15 cellular contexts compared by ENCODE assay signal in genomic region chr5:95723632-95724369, GRCh38. TPM values are rescaled to one million over a fixed set of nuclear protein-coding genes. Genes with fewer than 3 reads are reported as not detected.
DNase-seq lines count a peak whose midpoint lies in the region; ATAC-seq and TF ChIP-seq lines count a peak whose summit lies in the region.
"Had no signal": no experiment of that assay in that cellular context is flagged by ENCODE, and none has a peak within 500 bp of the region (broad histone marks: within the 10 kb centered on the region; RNA-seq: fewer than 3 reads in every experiment).

No MANE protein-coding gene starts in this region.

- no peaks in the 10 kb centered on the region for H3K9me3 ChIP-seq in endodermal cell (ENCODE audit: control insufficient read depth, low read length)
- H3K9me3 ChIP-seq in PC-3 (ENCODE audit: low read length), result no peaks in the 10 kb centered on the region
- no peaks in the 10 kb centered on the region for H3K9me3 ChIP-seq in WERI-Rb-1 (ENCODE audit: severe bottlenecking)
- H3K9me3 ChIP-seq: SJCRH30 had no signal

- H3K79me2 ChIP-seq in PC-3 (ENCODE audit: low read length), result no peaks in the 10 kb centered on the region

- intact Hi-C loops in PC-3 (cut with micrococcal nuclease), result no loop called here

- DNase-seq in GF-D8 (lab: John Stamatoyannopoulos, UW) (peak; percentile 40), M059J (ENCODE audit: low read depth) (peak; percentile 56), endodermal cell (peak; percentile 77), PC-3 (no peak), WERI-Rb-1 (no peak)
- DNase-seq: activated CD4-positive, alpha-beta memory T cell treated with anti-CD3 and anti-CD28 coated beads, Interleukin-2, amount 10 ng/mL, durations not matched to agents 7 days and 5 days; activated naive CD4-positive, alpha-beta T cell treated with Interleukin-2 at 50 U/mL for 16 hours; CD4-positive, CD25-positive, alpha-beta regulatory T cell; MM.1S; stimulated activated CD8-positive, alpha-beta memory T cell treated with anti-CD3 and anti-CD28 coated beads, Interleukin-4, amount 100 ng/mL, for 48 hours had no signal

- H2AFZ ChIP-seq in PC-3 (ENCODE audit: low read length), result no peak overlapping the region

- no peaks in the 10 kb centered on the region for H3K9me2 ChIP-seq in PC-3 (replicated peaks; ENCODE audit: low read length)

- H3K27me3 ChIP-seq in endodermal cell (ENCODE audit: control insufficient read depth, insufficient read depth, low read length, poor library complexity, severe bottlenecking), result no peaks in the 10 kb centered on the region
- H3K27me3 ChIP-seq in PC-3 (ENCODE audit: low read length), result no peaks in the 10 kb centered on the region
- H3K27me3 ChIP-seq in WERI-Rb-1 (ENCODE audit: insufficient read depth, low read depth, severe bottlenecking), result no peaks in the 10 kb centered on the region
- H3K27me3 ChIP-seq: SJCRH30 had no signal

- H3K4me1 ChIP-seq in endodermal cell (ENCODE audit: control insufficient read depth, insufficient read depth, low read length) (peaks cover 4% of the 10 kb centered on the region), PC-3 (ENCODE audit: insufficient read depth, low read length) (peaks cover 13% of the 10 kb centered on the region)

- TF ChIP-seq CTCF in endodermal cell (conservative IDR thresholded peaks at IDR 0.05) (no peak), nephron (IDR thresholded peaks at IDR 0.05; ENCODE audit: unreplicated experiment in 3 of 3) (no peak), PC-3 (conservative IDR thresholded peaks at IDR 0.05; ENCODE audit: low read depth, low read length) (no peak), WERI-Rb-1 (IDR thresholded peaks at IDR 0.05; ENCODE audit: low read depth, low read length) (no peak)

- H3K4me2 ChIP-seq in PC-3 (ENCODE audit: low read length), result no peak overlapping the region

- H3K36me3 Mint-ChIP-seq in endodermal cell (ENCODE audit: low read depth) (no peaks in the 10 kb centered on the region), nephron (ENCODE audit: low read depth) (no peaks in the 10 kb centered on the region)
- H3K36me3 Mint-ChIP-seq: CD4-positive, CD25-positive, alpha-beta regulatory T cell had no signal

- BruUV-seq in PC-3 (replicated peaks; lab: Mats Ljungman, UMichigan), result no TSS peak

- H3K4me3 ChIP-seq in endodermal cell (ENCODE audit: low read length), result no peak overlapping the region
- no peak overlapping the region for H3K4me3 ChIP-seq in PC-3 (ENCODE audit: low read length)
- no peak overlapping the region for H3K4me3 ChIP-seq in WERI-Rb-1 (ENCODE audit: low read depth, low read length)
- H3K4me3 ChIP-seq: SJCRH30 had no signal

- peaks cover 50% of the 10 kb centered on the region for H3K4me1 Mint-ChIP-seq in endodermal cell
- peaks cover 68% of the 10 kb centered on the region for H3K4me1 Mint-ChIP-seq in nephron
- H3K4me1 Mint-ChIP-seq: CD4-positive, CD25-positive, alpha-beta regulatory T cell had no signal

- H3K36me3 ChIP-seq in endodermal cell (ENCODE audit: control insufficient read depth, insufficient read depth, low read length) (peaks cover 70% of the 10 kb centered on the region), PC-3 (ENCODE audit: low read depth, low read length) (no peaks in the 10 kb centered on the region), WERI-Rb-1 (no peaks in the 10 kb centered on the region)
- H3K36me3 ChIP-seq: SJCRH30 had no signal

- ATAC-seq in PC-3 (no peak), HG03196 (IDR thresholded peaks at IDR 0.05; ENCODE audit: unreplicated experiment) (no peak), HG02870 (IDR thresholded peaks at IDR 0.05; ENCODE audit: unreplicated experiment) (no peak)

- H3K27ac Mint-ChIP-seq in endodermal cell, result peak overlapping the region; percentile 48
- H3K27ac Mint-ChIP-seq in nephron, result peak overlapping the region in 2 of 3 experiments; percentile 57 to 68
- H3K27ac Mint-ChIP-seq: activated CD4-positive, alpha-beta memory T cell treated with anti-CD3 and anti-CD28 coated beads, Interleukin-2, amount 10 ng/mL, durations not matched to agents 7 days and 5 days; CD4-positive, CD25-positive, alpha-beta regulatory T cell had no signal

- H3F3A ChIP-seq in PC-3 (ENCODE audit: low read length, unreplicated experiment), result no peaks in the 10 kb centered on the region

- H4K20me1 ChIP-seq in PC-3 (ENCODE audit: low read length), result no peaks in the 10 kb centered on the region

- POLR2A ChIA-PET in PC-3 (lab: Charles Lee; ENCODE audit: unreplicated experiment), result no interaction called here

- no peaks in the 10 kb centered on the region for H3K27me3 Mint-ChIP-seq in endodermal cell (ENCODE audit: insufficient read depth)
- H3K27me3 Mint-ChIP-seq in nephron (ENCODE audit: low read depth), result no peaks in the 10 kb centered on the region

- CTCF ChIA-PET in PC-3 (lab: Charles Lee), result no interaction called here

- H3K4me3 Mint-ChIP-seq in endodermal cell (no peak overlapping the region), nephron (no peak overlapping the region)
- H3K4me3 Mint-ChIP-seq: activated CD4-positive, alpha-beta memory T cell treated with anti-CD3 and anti-CD28 coated beads, Interleukin-2, amount 10 ng/mL, durations not matched to agents 7 days and 5 days; CD4-positive, CD25-positive, alpha-beta regulatory T cell had no signal

- no peaks in the 10 kb centered on the region for H3K9me3 Mint-ChIP-seq in endodermal cell
- no peaks in the 10 kb centered on the region for H3K9me3 Mint-ChIP-seq in nephron
- H3K9me3 Mint-ChIP-seq: activated CD4-positive, alpha-beta memory T cell treated with anti-CD3 and anti-CD28 coated beads, Interleukin-2, amount 10 ng/mL, durations not matched to agents 7 days and 5 days; CD4-positive, CD25-positive, alpha-beta regulatory T cell had no signal

- H3K27ac ChIP-seq in endodermal cell (ENCODE audit: low read depth, low read length) (no peak overlapping the region), PC-3 (ENCODE audit: low read length) (no peak overlapping the region), WERI-Rb-1 (no peak overlapping the region)
- H3K27ac ChIP-seq: SJCRH30 had no signal

- H3K9ac ChIP-seq in endodermal cell (ENCODE audit: extremely low read depth, low read length, poor library complexity, severe bottlenecking), result no peak overlapping the region
- no peak overlapping the region for H3K9ac ChIP-seq in PC-3 (ENCODE audit: low read length)

- 50 to 59% methylated on average over 1 to 3 of the region's 5 CpGs for WGBS in endodermal cell (ENCODE audit: insufficient coverage in 1 of 2, insufficient read length in 1 of 2), 2 experiments

RNA-seq across cellular contexts. Expression of gene RHOBTB3, which starts 7.3 kb away (rescaled TPM):
- total RNA-seq in M059J (2014; rRNA removed; shearing (Covaris generic)), result 192 and 286 TPM in 2 replicates
- total RNA-seq in endodermal cell (100 to 1,000 TPM; 432 to 444 TPM), PC-3 (2014; rRNA removed) (14.2 and 16.3 TPM in 2 replicates)
- polyA plus RNA-seq in endodermal cell (2013, experiment 1 of 2), result 116 TPM
- polyA plus RNA-seq in endodermal cell (2013, experiment 2 of 2), result 147 TPM

RNA-seq across cellular contexts. Expression of gene SPATA9, which starts 41.0 kb away (rescaled TPM):
- total RNA-seq in M059J (2014; rRNA removed; shearing (Covaris generic)), result 0.54 and 1.3 TPM in 2 replicates
- total RNA-seq in endodermal cell, result 1 to 10 TPM in 1 of 2 donors, under 1 TPM in 1; 0.70 to 2.0 TPM
- 0.36 TPM for polyA plus RNA-seq in endodermal cell (2013, experiment 1 of 2)
- polyA plus RNA-seq in endodermal cell (2013, experiment 2 of 2), result 0.33 TPM
- not detected in 2 replicates for total RNA-seq in PC-3 (2014; rRNA removed)
- total RNA-seq: activated CD4-positive, alpha-beta memory T cell treated with anti-CD3 and anti-CD28 coated beads, Interleukin-2, amount 10 ng/mL, durations not matched to agents 7 days and 5 days; CD4-positive, CD25-positive, alpha-beta regulatory T cell; kidney epithelial cell had no signal

Comparison
In these comparisons a context has a peak if more than half of its experiments do, and no peak if none do; other contexts are left out.
1. DNase-seq: peak in GF-D8 (single experiment), M059J (single experiment) and endodermal cell (single experiment); none in PC-3 (single experiment) and WERI-Rb-1 (single experiment).
2. RNA of gene RHOBTB3, which starts 7.3 kb away (total RNA-seq): 432 to 444 TPM in endodermal cell and 192 to 286 TPM in M059J; 14.2 to 16.3 TPM in PC-3; every median in the first group is over 10 times any median in the second.